In genomic region chr3:24401090-24401810, GRCh38 we compare ENCODE assay signal across 12 cellular contexts.
DNase-seq lines count a peak whose midpoint lies in the region; ATAC-seq and TF ChIP-seq lines count a peak whose summit lies in the region.
"Had no signal": no experiment of that assay in that cellular context is flagged by ENCODE, and none has a peak within 500 bp of the region (broad histone marks: within the 10 kb centered on the region; RNA-seq: fewer than 3 reads in every experiment).

No MANE protein-coding gene starts in this region.

- 19 to 37% (median 24%) methylated on average over 5 of the region's 5 CpGs for WGBS in stomach, 5 donors

- no peak for TF ChIP-seq EP300 in stomach (IDR thresholded peaks at IDR 0.05)

- peaks cover 15 to 32% (median 24%) of the 10 kb centered on the region in 4 donors for H3K4me1 ChIP-seq in stomach
- H3K4me1 ChIP-seq: BLaER1 treated with 17β-estradiol and CSF1 and Interleukin-3, amounts not matched to agents 10 nM and 100 nM had no signal

- H3K4me3 ChIP-seq in stomach = no peak overlapping the region
- H3K4me3 ChIP-seq: BLaER1 treated with 17β-estradiol and CSF1 and Interleukin-3, amounts not matched to agents 10 nM and 100 nM had no signal

- H3K36me3 ChIP-seq in stomach = no peaks in the 10 kb centered on the region
- H3K36me3 ChIP-seq: BLaER1 treated with 17β-estradiol and CSF1 and Interleukin-3, amounts not matched to agents 10 nM and 100 nM had no signal

- intact Hi-C loops in left ventricle myocardium superior (cut with micrococcal nuclease) = no loop called here
- intact Hi-C loops in stomach (cut with DNase I; ENCODE audit: low total_unique reads) = no loop called here

- ATAC-seq in left ventricle myocardium superior = peak; percentile 83

- no peaks in the 10 kb centered on the region for H3K9me3 ChIP-seq in stomach
- H3K9me3 ChIP-seq: BLaER1 treated with 17β-estradiol and CSF1 and Interleukin-3, amounts not matched to agents 10 nM and 100 nM had no signal

- DNase-seq in NCI-H1417 (lab: John Stamatoyannopoulos, UW) (peak in 2 of 3 experiments; percentile 32 to 65), left ventricle myocardium superior (no peak), stomach (no peak), T-helper 1 cell (no peak)
- DNase-seq in activated effector memory CD4-positive, alpha-beta T cell treated with Interleukin-2 at 50 U/mL for 16 hours = no peak
- no peak for DNase-seq in NK-92 treated with Interleukin-12 subunit alpha and Interleukin-12 subunit beta, amount 100 ng/mL, for 24 hours (lab: John Stamatoyannopoulos, UW)
- DNase-seq: activated CD4-positive, CD25-positive, alpha-beta regulatory T cell treated with anti-CD3 and anti-CD28 coated beads, Interleukin-2, amount 50 U/mL, for 72 hours; activated T-cell treated with anti-CD3 and anti-CD28 coated beads for 4 hours; DMS79 treated with DMSO at 0.1 percent for 48 hours; NCI-H510A had no signal

- TF ChIP-seq CTCF in VCaP (conservative IDR thresholded peaks at IDR 0.05) (no peak), stomach (IDR thresholded peaks at IDR 0.05) (no peak)

- no peak for TF ChIP-seq POLR2A in stomach (IDR thresholded peaks at IDR 0.05)

- H3K27ac ChIP-seq in VCaP = peak overlapping the region; percentile 76
- peak overlapping the region in 4 of 5 donors; percentile 16 to 66 (median 56) for H3K27ac ChIP-seq in stomach
- H3K27ac ChIP-seq: BLaER1 treated with 17β-estradiol and CSF1 and Interleukin-3, amounts not matched to agents 10 nM and 100 nM had no signal

- H3K27me3 ChIP-seq in stomach = no peaks in the 10 kb centered on the region
- H3K27me3 ChIP-seq: BLaER1 treated with 17β-estradiol and CSF1 and Interleukin-3, amounts not matched to agents 10 nM and 100 nM had no signal

Comparison
In these comparisons a context has a peak if more than half of its experiments do, and no peak if none do; other contexts are left out.
1. DNase-seq: peak in NCI-H1417 (2 of 3); none in left ventricle myocardium superior (single experiment), stomach (single experiment), activated effector memory CD4-positive, alpha-beta T cell treated with Interleukin-2 at 50 U/mL for 16 hours (single experiment), NK-92 treated with Interleukin-12 subunit alpha and Interleukin-12 subunit beta, amount 100 ng/mL, for 24 hours (single experiment) and T-helper 1 cell (0 of 5).